ENCODE assay signal across 8 cellular contexts in the genomic region with DNA sequence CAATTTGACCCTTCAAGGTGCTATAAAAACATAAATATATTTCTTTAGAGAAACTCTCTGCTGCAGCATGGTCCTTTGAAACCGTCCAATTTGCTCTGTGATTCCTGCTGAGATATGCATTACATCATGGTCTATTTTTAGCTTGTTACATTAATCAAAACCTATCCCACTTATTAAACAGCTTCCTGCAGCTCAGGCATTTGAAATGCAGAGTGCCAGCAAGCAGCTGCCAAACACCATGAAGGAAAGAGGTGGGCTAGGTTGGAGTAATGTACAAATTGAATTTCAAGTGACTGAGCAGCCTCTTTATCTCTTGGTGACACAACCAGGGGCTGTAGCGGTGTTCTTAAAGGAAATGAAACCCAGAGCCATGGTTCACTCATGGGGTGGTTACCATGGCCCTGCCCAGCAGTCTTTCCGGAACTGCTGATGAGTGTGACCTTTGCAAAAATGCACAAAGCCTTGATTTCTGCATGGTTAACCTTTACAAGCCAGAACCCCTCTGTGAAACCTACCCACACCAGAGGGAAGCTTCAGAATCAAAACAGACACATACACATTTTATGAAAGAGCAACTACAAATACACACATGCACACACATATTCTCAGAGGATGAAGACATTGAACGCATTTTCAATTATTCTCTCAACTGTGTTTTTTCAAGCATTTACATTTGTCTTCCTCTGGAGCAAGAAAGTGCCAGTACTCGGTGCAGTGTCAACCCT.
A peak's percentile ranks its signal among the peaks of the same experiment; 100 is the strongest.
DNase-seq lines count a peak whose midpoint lies in the region; ATAC-seq lines count a peak whose summit lies in the region.

No MANE protein-coding gene starts in this region.

- no peak overlapping the region for H3K27ac Mint-ChIP-seq in activated T-helper 17 cell treated with anti-CD3 and anti-CD28 coated beads, Interleukin-2, amount 50 U/mL, for 72 hours
- peak overlapping the region in 5 of 6 donors; percentile 54 to 85 (median 75) for H3K27ac Mint-ChIP-seq in naive B cell

- H3K27me3 Mint-ChIP-seq in activated T-helper 17 cell treated with anti-CD3 and anti-CD28 coated beads, Interleukin-2, amount 50 U/mL, for 72 hours, result no peaks in the 10 kb centered on the region
- H3K27me3 Mint-ChIP-seq in naive B cell, result no peaks in the 10 kb centered on the region

- in situ Hi-C loops in ACHN (cut with HindIII; ENCODE audit: low pct_ligation_motif_present, low pct_unique_long_range_greater_than_20kb, low sequenced_read_pairs), result no loop called here

- no peak overlapping the region for H3K4me3 Mint-ChIP-seq in activated T-helper 17 cell treated with anti-CD3 and anti-CD28 coated beads, Interleukin-2, amount 50 U/mL, for 72 hours
- H3K4me3 Mint-ChIP-seq in naive B cell, result peak overlapping the region in 7 of 8 donors; percentile 49 to 77 (median 66)

- H3K9me3 Mint-ChIP-seq in activated T-helper 17 cell treated with anti-CD3 and anti-CD28 coated beads, Interleukin-2, amount 50 U/mL, for 72 hours, result no peaks in the 10 kb centered on the region
- H3K9me3 Mint-ChIP-seq in naive B cell, result peaks cover 0 to 2% (median 0%) of the 10 kb centered on the region in 7 donors

- DNase-seq in left ventricle myocardium superior (peak; percentile 29), Right ventricle myocardium superior (no peak), NAMALWA (ENCODE audit: low spot score) (peak; percentile 89), naive B cell (peak; percentile 72), ACHN (no peak)
- no peak for DNase-seq in stimulated activated CD4-positive, alpha-beta T cell treated with anti-CD3 and anti-CD28 coated beads, Interleukin-15, amount 100 ng/mL, for 24 hours

- intact Hi-C loops in left ventricle myocardium superior (cut with micrococcal nuclease) (no loop called here), Right ventricle myocardium superior (cut with DNase I) (loop anchor here (10.0 kb wide), 1 partner anchor 247 kb away; no protein-coding TSS in a partner anchor)

- ATAC-seq in left ventricle myocardium superior, result no peak
- no peak for ATAC-seq in Right ventricle myocardium superior (ENCODE audit: poor library complexity)
- peak; percentile 99 for ATAC-seq in HG02610 (IDR thresholded peaks at IDR 0.05; ENCODE audit: unreplicated experiment)
- peak; percentile 59 for ATAC-seq in activated T-helper 17 cell treated with anti-CD3 and anti-CD28 coated beads, Interleukin-2, amount 50 U/mL, for 72 hours (replicated peaks)
- peak; percentile 98 to 99 for ATAC-seq in naive B cell (ENCODE audit: low read depth in 2 of 2)

- H3K4me1 Mint-ChIP-seq in activated T-helper 17 cell treated with anti-CD3 and anti-CD28 coated beads, Interleukin-2, amount 50 U/mL, for 72 hours, result no peaks in the 10 kb centered on the region
- peaks cover 21 to 39% (median 27%) of the 10 kb centered on the region in 3 donors for H3K4me1 Mint-ChIP-seq in naive B cell

- H3K36me3 Mint-ChIP-seq in activated T-helper 17 cell treated with anti-CD3 and anti-CD28 coated beads, Interleukin-2, amount 50 U/mL, for 72 hours (ENCODE audit: low read depth), result no peaks in the 10 kb centered on the region
- H3K36me3 Mint-ChIP-seq in naive B cell, result no peaks in the 10 kb centered on the region

Comparison
In these comparisons a context has a peak if more than half of its experiments do, and no peak if none do; other contexts are left out.
1. DNase-seq: peak in left ventricle myocardium superior (single experiment), NAMALWA (single experiment) and naive B cell (single experiment); none in Right ventricle myocardium superior (single experiment), ACHN (single experiment) and stimulated activated CD4-positive, alpha-beta T cell treated with anti-CD3 and anti-CD28 coated beads, Interleukin-15, amount 100 ng/mL, for 24 hours (single experiment).
2. ATAC-seq: peak in HG02610 (single experiment), activated T-helper 17 cell treated with anti-CD3 and anti-CD28 coated beads, Interleukin-2, amount 50 U/mL, for 72 hours (single experiment) and naive B cell (2 of 2); none in left ventricle myocardium superior (single experiment) and Right ventricle myocardium superior (single experiment).